8 cellular contexts compared by ENCODE assay signal in genomic region chr14:105420141-105420975, GRCh38. TPM values are rescaled to one million over a fixed set of nuclear protein-coding genes. Genes with fewer than 3 reads are reported as not detected.
A peak's percentile ranks its signal among the peaks of the same experiment; 100 is the strongest.
DNase-seq lines count a peak whose midpoint lies in the region; ATAC-seq and TF ChIP-seq lines count a peak whose summit lies in the region.

No MANE protein-coding gene starts in this region.

- H2BK120ac ChIP-seq in H9 (ENCODE audit: low read depth, low read length, poor library complexity, severe bottlenecking): no peak overlapping the region

- no peak overlapping the region for H2BK15ac ChIP-seq in H9 (ENCODE audit: low read depth, low read length)

- H4K20me1 ChIP-seq in H9 (ENCODE audit: control insufficient read depth, insufficient read depth, insufficient read length): no peaks in the 10 kb centered on the region

- no peak overlapping the region for H3T11ph ChIP-seq in H9 (ENCODE audit: low read length)

- intact Hi-C loops in activated CD8-positive, alpha-beta T cell treated with anti-CD3 and anti-CD28 coated beads for 36 hours (cut with micrococcal nuclease): no loop called here

- H3K56ac ChIP-seq in H9 (ENCODE audit: insufficient read length, low read depth, low read length): no peak overlapping the region

- H4K5ac ChIP-seq in H9 (ENCODE audit: insufficient read length, low read depth, low read length): no peak overlapping the region

- TF ChIP-seq CTCF in H9 (conservative IDR thresholded peaks at IDR 0.05): no peak
- no peak for TF ChIP-seq CTCF in activated CD8-positive, alpha-beta T cell treated with anti-CD3 and anti-CD28 coated beads for 36 hours (IDR thresholded peaks at IDR 0.05)
- TF ChIP-seq CTCF in right atrium auricular region (IDR thresholded peaks at IDR 0.05): no peak

- no peak overlapping the region for H4K91ac ChIP-seq in H9 (ENCODE audit: insufficient read length, low read depth, low read length)

- H3K4me1 Mint-ChIP-seq in H9: peaks cover 18 to 32% of the 10 kb centered on the region in 2 experiments
- peaks cover 22% of the 10 kb centered on the region for H3K4me1 Mint-ChIP-seq in activated CD8-positive, alpha-beta T cell treated with anti-CD3 and anti-CD28 coated beads for 36 hours (ENCODE audit: low read depth)

- no peak overlapping the region for H3K18ac ChIP-seq in H9 (ENCODE audit: insufficient read length, low read depth, low read length)

- no peaks in the 10 kb centered on the region for H3K36me3 ChIP-seq in right atrium auricular region

- H3K27me3 ChIP-seq in H9 (ENCODE audit: insufficient read depth, low read length): no peaks in the 10 kb centered on the region
- no peaks in the 10 kb centered on the region for H3K27me3 ChIP-seq in right atrium auricular region

- H3K9me3 ChIP-seq in H9 (ENCODE audit: control insufficient read depth, low read depth, low read length): no peaks in the 10 kb centered on the region
- H3K9me3 ChIP-seq in right atrium auricular region: no peaks in the 10 kb centered on the region

- H4K8ac ChIP-seq in H9 (replicated peaks; ENCODE audit: insufficient read length, low read depth, low read length): no peak overlapping the region

- H3K36me3 Mint-ChIP-seq in H9 (ENCODE audit: insufficient read depth in 1 of 3, low read depth in 3 of 3): peaks cover 13 to 40% (median 27%) of the 10 kb centered on the region in 3 experiments
- peaks cover 27% of the 10 kb centered on the region for H3K36me3 Mint-ChIP-seq in activated CD8-positive, alpha-beta T cell treated with anti-CD3 and anti-CD28 coated beads for 36 hours (ENCODE audit: low read depth)

- peaks cover 18% of the 10 kb centered on the region for H3K27me3 Mint-ChIP-seq in H9 (ENCODE audit: low read depth)
- H3K27me3 Mint-ChIP-seq in activated CD8-positive, alpha-beta T cell treated with anti-CD3 and anti-CD28 coated beads for 36 hours: no peaks in the 10 kb centered on the region

- CTCF ChIA-PET in activated CD8-positive, alpha-beta T cell treated with anti-CD3 and anti-CD28 coated beads for 36 hours (lab: Charles Lee): no interaction called here

- H3K4me3 Mint-ChIP-seq in H9: peak overlapping the region; percentile 88 to 94
- peak overlapping the region; percentile 87 for H3K4me3 Mint-ChIP-seq in activated CD8-positive, alpha-beta T cell treated with anti-CD3 and anti-CD28 coated beads for 36 hours

- peak overlapping the region; percentile 62 to 69 for H3K4me3 ChIP-seq in right atrium auricular region
- peak overlapping the region; percentile 35 to 69 (median 62) for H3K4me3 ChIP-seq in skin epidermis

- no peak overlapping the region for H2AK5ac ChIP-seq in H9 (ENCODE audit: insufficient read length, low read length)

- peaks cover 20% of the 10 kb centered on the region for H3K23me2 ChIP-seq in H9 (ENCODE audit: insufficient read length, low read depth, low read length, poor library complexity, severe bottlenecking)

- peak; percentile 15 for ATAC-seq in activated CD8-positive, alpha-beta T cell treated with anti-CD3 and anti-CD28 coated beads for 36 hours
- ATAC-seq in GM19324 (IDR thresholded peaks at IDR 0.05; ENCODE audit: low FRiP score, unreplicated experiment) (no peak), GM21515 (IDR thresholded peaks at IDR 0.05; ENCODE audit: unreplicated experiment) (no peak), GM21528 (IDR thresholded peaks at IDR 0.05; ENCODE audit: low FRiP score, unreplicated experiment) (no peak)

- no peak overlapping the region for H2AFZ ChIP-seq in H9 (ENCODE audit: low read length)

- no peak overlapping the region for H2BK5ac ChIP-seq in H9 (ENCODE audit: insufficient read length, low read length)

- H3K9me3 Mint-ChIP-seq in H9: no peaks in the 10 kb centered on the region
- no peaks in the 10 kb centered on the region for H3K9me3 Mint-ChIP-seq in activated CD8-positive, alpha-beta T cell treated with anti-CD3 and anti-CD28 coated beads for 36 hours

- POLR2A ChIA-PET in activated CD8-positive, alpha-beta T cell treated with anti-CD3 and anti-CD28 coated beads for 36 hours (lab: Charles Lee): interaction anchor here (0.6 to 1.5 kb wide), 6 partner anchors 12 to 61 kb away, joined by 3 to 7 read pairs (median 4); partner anchors contain the start of gene TEX22

- peak overlapping the region; percentile 82 to 95 (median 94); a peak in 6 of 7 replicates for H3K27ac Mint-ChIP-seq in H9
- peak overlapping the region; percentile 92 for H3K27ac Mint-ChIP-seq in activated CD8-positive, alpha-beta T cell treated with anti-CD3 and anti-CD28 coated beads for 36 hours

- H3K4ac ChIP-seq in H9 (ENCODE audit: low read depth, low read length): no peak overlapping the region

- peak overlapping the region; percentile 53 for H3K9ac ChIP-seq in H9 (ENCODE audit: extremely low read depth, insufficient read length, low read length)

- no peaks in the 10 kb centered on the region for H3K4me1 ChIP-seq in H9 (ENCODE audit: insufficient read depth, low read length)
- peaks cover 0 to 52% of the 10 kb centered on the region in 2 donors for H3K4me1 ChIP-seq in right atrium auricular region

- no peak overlapping the region for H2BK12ac ChIP-seq in H9 (ENCODE audit: insufficient read length, low read depth, low read length)

- H3K79me1 ChIP-seq in H9 (ENCODE audit: insufficient read depth, low read depth, low read length, poor library complexity, severe bottlenecking): peaks cover 15% of the 10 kb centered on the region

- H3K14ac ChIP-seq in H9 (ENCODE audit: insufficient read depth, low read length): peak overlapping the region; percentile 89

- H2BK20ac ChIP-seq in H9 (ENCODE audit: low read depth, low read length, poor library complexity, severe bottlenecking): no peak overlapping the region

- no CpG with 5 or more reads among the region's 61 CpGs for WGBS in H9 (ENCODE audit: extremely low coverage, insufficient read length, low lambda C conversion rate)

- DNase-seq in H9: no peak
- DNase-seq in activated CD8-positive, alpha-beta T cell treated with anti-CD3 and anti-CD28 coated beads for 36 hours: peak; percentile 9
- no peak for DNase-seq in right atrium auricular region (ENCODE audit: low spot score)
- DNase-seq in NAMALWA (ENCODE audit: low spot score): no peak

- H3K27ac ChIP-seq in H9 (ENCODE audit: insufficient read length, low read depth, low read length) (no peak overlapping the region), right atrium auricular region (peak overlapping the region; percentile 74 to 78), skin epidermis (peak overlapping the region in 19 of 21 experiments; percentile 36 to 93 (median 77))

- H3K23ac ChIP-seq in H9 (ENCODE audit: insufficient read length, low read depth, low read length): no peak overlapping the region

- H3K79me2 ChIP-seq in H9 (ENCODE audit: insufficient read depth, low read length): peaks cover 41% of the 10 kb centered on the region; the same call in 1 of the 2 replicates

- peak overlapping the region; percentile 60 for H3K4me2 ChIP-seq in H9 (ENCODE audit: insufficient read depth, insufficient read length, low read length)

RNA-seq across cellular contexts. Expression of gene MTA1, which starts 0.7 kb away (rescaled TPM):
- total RNA-seq in H9 (2021) (222 and 230 TPM in 2 replicates), right atrium auricular region (10 to 100 TPM; 51.9 to 61.7 TPM)
- total RNA-seq in activated CD8-positive, alpha-beta T cell treated with anti-CD3 and anti-CD28 coated beads for 36 hours: 100 to 1,000 TPM; 133 to 140 TPM

RNA-seq across cellular contexts. Expression of gene TEX22, which starts 22.0 kb away (rescaled TPM):
- total RNA-seq in H9 (2021) (0.50 and 0.83 TPM in 2 replicates), right atrium auricular region (under 1 TPM in 1 of 2 donors, not detected in 1; 0.16 TPM)
- total RNA-seq in activated CD8-positive, alpha-beta T cell treated with anti-CD3 and anti-CD28 coated beads for 36 hours: 1 to 10 TPM; 1.2 to 2.2 TPM

RNA-seq across cellular contexts. Expression of gene CRIP2, which starts 54.3 kb away (rescaled TPM):
- total RNA-seq in H9 (2021) (5.7 and 7.2 TPM in 2 replicates), right atrium auricular region (1,000 to 10,000 TPM in 1 of 2 donors, 100 to 1,000 TPM in 1; 831 to 1,272 TPM)
- total RNA-seq in activated CD8-positive, alpha-beta T cell treated with anti-CD3 and anti-CD28 coated beads for 36 hours: under 1 TPM in 1 of 2 experiments, not detected in 1; 0.45 TPM

Comparison
In these comparisons a context has a peak if more than half of its experiments do, and no peak if none do; other contexts are left out.
1. RNA of gene CRIP2, which starts 54.3 kb away (total RNA-seq): 831 to 1,272 TPM in right atrium auricular region; 5.7 to 7.2 TPM in H9 and 0.45 TPM in activated CD8-positive, alpha-beta T cell treated with anti-CD3 and anti-CD28 coated beads for 36 hours; every median in the first group is over 100 times any median in the second.